In genomic region chr14:98956616-98957015, GRCh38 we compare ENCODE assay signal across 17 cellular contexts.
"Had no signal": no experiment of that assay in that cellular context is flagged by ENCODE, and none has a peak within 500 bp of the region (broad histone marks: within the 10 kb centered on the region; RNA-seq: fewer than 3 reads in every experiment).

No MANE protein-coding gene starts in this region.

- H2AFZ ChIP-seq: parathyroid adenoma had no signal

- H3K4me1 ChIP-seq: parathyroid adenoma had no signal

- H3K27ac Mint-ChIP-seq: activated naive CD8-positive, alpha-beta T cell treated with anti-CD3 and anti-CD28 coated beads, Interleukin-2, amount 10 ng/mL, durations not matched to agents 7 days and 5 days had no signal

- H3K9ac ChIP-seq: parathyroid adenoma, SK-N-SH had no signal

- H3K9me3 Mint-ChIP-seq: effector memory CD8-positive, alpha-beta T cell; type B pancreatic cell had no signal

- H3K27ac ChIP-seq: heart left ventricle, parathyroid adenoma, VCaP had no signal

- ATAC-seq: effector memory CD8-positive, alpha-beta T cell had no signal

- H3K4me3 Mint-ChIP-seq: activated naive CD8-positive, alpha-beta T cell treated with anti-CD3 and anti-CD28 coated beads, Interleukin-2, amount 10 ng/mL, durations not matched to agents 7 days and 5 days; effector memory CD8-positive, alpha-beta T cell; type B pancreatic cell had no signal

- DNase-seq: activated CD4-positive, alpha-beta T cell treated with anti-CD3 and anti-CD28 coated beads for 1 hour; activated CD4-positive, alpha-beta T cell treated with anti-CD3 and anti-CD28 coated beads, Interleukin-2, amount 50 U/mL, for 48 hours; activated naive CD8-positive, alpha-beta T cell treated with anti-CD3 and anti-CD28 coated beads, Interleukin-2, amount 10 ng/mL, durations not matched to agents 7 days and 5 days; activated T-cell treated with anti-CD3 and anti-CD28 coated beads, Interleukin-2, amount 50 U/mL, for 48 hours; dermis blood vessel endothelial cell; effector memory CD8-positive, alpha-beta T cell; SK-N-SH; stimulated activated CD4-positive, alpha-beta T cell treated with anti-CD3 and anti-CD28 coated beads, Interleukin-15, amount 100 ng/mL, for 24 hours; stimulated activated CD4-positive, alpha-beta T cell treated with anti-CD3 and anti-CD28 coated beads, Interleukin-4, amount 100 ng/mL, for 1 hour; stimulated activated naive CD4-positive, alpha-beta T cell; T-helper 1 cell; T1000 had no signal

- H3K36me3 Mint-ChIP-seq: activated naive CD8-positive, alpha-beta T cell treated with anti-CD3 and anti-CD28 coated beads, Interleukin-2, amount 10 ng/mL, durations not matched to agents 7 days and 5 days; type B pancreatic cell had no signal

- H3K9me3 ChIP-seq: gastrocnemius medialis, heart left ventricle, SK-N-SH had no signal

- H3K4me2 ChIP-seq: SK-N-SH had no signal

- H3K27me3 ChIP-seq: gastrocnemius medialis had no signal

- H3K79me2 ChIP-seq: parathyroid adenoma had no signal

- H3K27me3 Mint-ChIP-seq: activated naive CD8-positive, alpha-beta T cell treated with anti-CD3 and anti-CD28 coated beads, Interleukin-2, amount 10 ng/mL, durations not matched to agents 7 days and 5 days; effector memory CD8-positive, alpha-beta T cell had no signal

- H3K36me3 ChIP-seq: gastrocnemius medialis, heart left ventricle had no signal

- H3K4me3 ChIP-seq: gastrocnemius medialis, heart left ventricle had no signal
